ENCODE assay signal across 19 cellular contexts in genomic region chr4:8694651-8695151, GRCh38.
DNase-seq lines count a peak whose midpoint lies in the region; ATAC-seq and TF ChIP-seq lines count a peak whose summit lies in the region.
"Had no signal": no experiment of that assay in that cellular context is flagged by ENCODE, and none has a peak within 500 bp of the region (broad histone marks: within the 10 kb centered on the region; RNA-seq: fewer than 3 reads in every experiment).

No MANE protein-coding gene starts in this region.

- H3K9me3 Mint-ChIP-seq in osteocyte (ENCODE audit: unreplicated experiment): no peaks in the 10 kb centered on the region
- H3K9me3 Mint-ChIP-seq in activated CD4-positive, alpha-beta T cell treated with anti-CD3 and anti-CD28 coated beads, Interleukin-2, amount 10 ng/mL, durations not matched to agents 7 days and 5 days: no peaks in the 10 kb centered on the region

- no peak overlapping the region for H3K27ac Mint-ChIP-seq in osteocyte (ENCODE audit: unreplicated experiment)
- H3K27ac Mint-ChIP-seq in activated CD4-positive, alpha-beta T cell treated with anti-CD3 and anti-CD28 coated beads, Interleukin-2, amount 10 ng/mL, durations not matched to agents 7 days and 5 days: no peak overlapping the region
- H3K27ac Mint-ChIP-seq: CD4-positive, alpha-beta memory T cell; HFFc6 had no signal

- no peaks in the 10 kb centered on the region for H3K36me3 Mint-ChIP-seq in osteocyte (ENCODE audit: unreplicated experiment)
- no peaks in the 10 kb centered on the region for H3K36me3 Mint-ChIP-seq in activated CD4-positive, alpha-beta T cell treated with anti-CD3 and anti-CD28 coated beads, Interleukin-2, amount 10 ng/mL, durations not matched to agents 7 days and 5 days (ENCODE audit: low read depth)
- H3K36me3 Mint-ChIP-seq: CD4-positive, alpha-beta memory T cell had no signal

- no peak for TF ChIP-seq CTCF in osteocyte (IDR thresholded peaks at IDR 0.05)

- CTCF ChIA-PET in activated CD4-positive, alpha-beta T cell treated with anti-CD3 and anti-CD28 coated beads, Interleukin-2, amount 10 ng/mL, durations not matched to agents 7 days and 5 days (lab: Charles Lee): no interaction called here

- peak; percentile 50 for DNase-seq in activated effector memory CD4-positive, alpha-beta T cell treated with anti-CD3 and anti-CD28 coated beads, Interleukin-2, amount 50 U/mL, for 16 hours
- no peak for DNase-seq in activated effector memory CD4-positive, alpha-beta T cell treated with Interleukin-2 at 50 U/mL for 16 hours
- peak; percentile 41 for DNase-seq in ecto neural progenitor cell (ENCODE audit: low spot score)
- DNase-seq in osteocyte (ENCODE audit: extremely low spot score, unreplicated experiment): peak; percentile 80
- DNase-seq in ureter (ENCODE audit: low spot score): peak; percentile 15
- no peak for DNase-seq in activated CD4-positive, alpha-beta T cell treated with anti-CD3 and anti-CD28 coated beads, Interleukin-2, amount 10 ng/mL, durations not matched to agents 7 days and 5 days
- DNase-seq: Calu3; CD4-positive, alpha-beta memory T cell; HFFc6; IMR-90; NCI-H1417; NCI-H187; NCI-H2107; NCI-H2227 treated with DMSO at 0.1 percent for 48 hours; NCI-H510A treated with DMSO at 0.1 percent for 48 hours; NCI-H774; Right ventricle myocardium superior had no signal

- POLR2A ChIA-PET in activated CD4-positive, alpha-beta T cell treated with anti-CD3 and anti-CD28 coated beads, Interleukin-2, amount 10 ng/mL, durations not matched to agents 7 days and 5 days (lab: Charles Lee): no interaction called here

- H3K4me1 Mint-ChIP-seq in osteocyte (ENCODE audit: unreplicated experiment): no peaks in the 10 kb centered on the region
- H3K4me1 Mint-ChIP-seq in activated CD4-positive, alpha-beta T cell treated with anti-CD3 and anti-CD28 coated beads, Interleukin-2, amount 10 ng/mL, durations not matched to agents 7 days and 5 days: no peaks in the 10 kb centered on the region
- H3K4me1 Mint-ChIP-seq: CD4-positive, alpha-beta memory T cell had no signal

- no peak overlapping the region for H3K4me3 Mint-ChIP-seq in osteocyte (ENCODE audit: unreplicated experiment)
- no peak overlapping the region for H3K4me3 Mint-ChIP-seq in activated CD4-positive, alpha-beta T cell treated with anti-CD3 and anti-CD28 coated beads, Interleukin-2, amount 10 ng/mL, durations not matched to agents 7 days and 5 days
- H3K4me3 Mint-ChIP-seq: CD4-positive, alpha-beta memory T cell; HFFc6 had no signal

- H3K27me3 Mint-ChIP-seq in osteocyte (ENCODE audit: unreplicated experiment): peaks cover 24% of the 10 kb centered on the region
- no peaks in the 10 kb centered on the region for H3K27me3 Mint-ChIP-seq in activated CD4-positive, alpha-beta T cell treated with anti-CD3 and anti-CD28 coated beads, Interleukin-2, amount 10 ng/mL, durations not matched to agents 7 days and 5 days

- ATAC-seq in GM19397 (IDR thresholded peaks at IDR 0.05; ENCODE audit: unreplicated experiment): no peak
- no peak for ATAC-seq in HG03432 (IDR thresholded peaks at IDR 0.05; ENCODE audit: unreplicated experiment)

Comparison
In these comparisons a context has a peak if more than half of its experiments do, and no peak if none do; other contexts are left out.
1. DNase-seq: peak in activated effector memory CD4-positive, alpha-beta T cell treated with anti-CD3 and anti-CD28 coated beads, Interleukin-2, amount 50 U/mL, for 16 hours (single experiment), ecto neural progenitor cell (single experiment), osteocyte (single experiment) and ureter (single experiment); none in activated effector memory CD4-positive, alpha-beta T cell treated with Interleukin-2 at 50 U/mL for 16 hours (single experiment) and activated CD4-positive, alpha-beta T cell treated with anti-CD3 and anti-CD28 coated beads, Interleukin-2, amount 10 ng/mL, durations not matched to agents 7 days and 5 days (single experiment).